8 cellular contexts compared by ENCODE assay signal in genomic region chr19:1592755-1593628, GRCh38. TPM values are rescaled to one million over a fixed set of nuclear protein-coding genes. Genes with fewer than 3 reads are reported as not detected.
A peak's percentile ranks its signal among the peaks of the same experiment; 100 is the strongest.
DNase-seq lines count a peak whose midpoint lies in the region; ATAC-seq, FAIRE-seq and TF ChIP-seq lines count a peak whose summit lies in the region.

Gene MBD3, minus strand, starts transcription at chr19:1592865. Its CDS starts 234 bp downstream, at chr19:1592631.

- peaks cover 37% of the 10 kb centered on the region for H3K79me2 ChIP-seq in mammary epithelial cell (ENCODE audit: insufficient read depth, low read length)

- peaks cover 0 to 7% (median 5%) of the 10 kb centered on the region in 3 donors for H3K36me3 Mint-ChIP-seq in immature natural killer cell

- H3K4me3 Mint-ChIP-seq in immature natural killer cell = peak within 1 kb of the TSS; percentile 91 to 93 (median 92)

- peak within 1 kb of the TSS; percentile 78 to 94 (median 91) for H3K27ac Mint-ChIP-seq in immature natural killer cell

- BruUV-seq in mammary epithelial cell (replicated peaks; lab: Mats Ljungman, UMichigan) = no TSS peak

- CTCF ChIA-PET in A549 (lab: Yijun Ruan, JAX) (interaction anchor here (0.6 to 1.6 kb wide), 6 partner anchors 11 to 203 kb away, joined by 3 to 5 read pairs (median 3); no protein-coding TSS in a partner anchor), mammary epithelial cell (lab: Charles Lee; ENCODE audit: low non-redundant PET) (no interaction called here)

- TF ChIP-seq CTCF in A549 (IDR thresholded peaks at IDR 0.05) (no peak), WERI-Rb-1 (IDR thresholded peaks at IDR 0.05; ENCODE audit: low read depth, low read length) (no peak), mammary epithelial cell (conservative IDR thresholded peaks at IDR 0.05 in 1 of 2, IDR thresholded peaks at IDR 0.05 in 1 of 2; ENCODE audit: extremely low read depth in 1 of 2, insufficient read depth in 1 of 2, low read depth in 1 of 2, low read length in 2 of 2) (no peak)

- WGBS in A549 (ENCODE audit: missing lambda C conversion rate) = 12% methylated on average over 28 of the region's 74 CpGs
- 5% methylated on average over 15 of the region's 74 CpGs for WGBS in mammary epithelial cell (ENCODE audit: low coverage, missing lambda C conversion rate)

- POLR2A ChIA-PET in A549 (lab: Yijun Ruan, JAX) = interaction anchor here (0.5 to 1.9 kb wide), 10 partner anchors 9 to 154 kb away, joined by 3 to 11 read pairs (median 4); partner anchors contain the start of genes TCF3 and UQCR11

- no peaks in the 10 kb centered on the region for H4K20me1 ChIP-seq in mammary epithelial cell (ENCODE audit: insufficient read depth, low read length)

- in situ Hi-C loops in mammary epithelial cell (cut with MboI; ENCODE audit: low sequenced_read_pairs in 2 of 2) = no loop called here

- H3K9me3 ChIP-seq in A549 (no peaks in the 10 kb centered on the region), WERI-Rb-1 (ENCODE audit: severe bottlenecking) (no peaks in the 10 kb centered on the region), mammary epithelial cell (replicated peaks; ENCODE audit: insufficient read depth, low read length) (no peaks in the 10 kb centered on the region)

- no peak for FAIRE-seq in A549 (lab: Jason Lieb, UNC)

- TF ChIP-seq EP300 in A549 (IDR thresholded peaks at IDR 0.05) = no peak

- peak within 1 kb of the TSS; percentile 75 for H2AFZ ChIP-seq in mammary epithelial cell (ENCODE audit: low read depth, low read length)

- no peak for TF ChIP-seq RAD21 in A549 (conservative IDR thresholded peaks at IDR 0.05 in 1 of 2, IDR thresholded peaks at IDR 0.05 in 1 of 2)

- peak; percentile 67 for TF ChIP-seq POLR2A in A549 (IDR thresholded peaks at IDR 0.05; ENCODE audit: low read length)

- H3K4me1 Mint-ChIP-seq in immature natural killer cell = peaks cover 16 to 27% of the 10 kb centered on the region in 2 donors

- H3K36me3 ChIP-seq in WERI-Rb-1 (peaks cover 52% of the 10 kb centered on the region), mammary epithelial cell (ENCODE audit: insufficient read depth, low read length) (peaks cover 7% of the 10 kb centered on the region)

- peak within 1 kb of the TSS; percentile 96 for H3K9ac ChIP-seq in mammary epithelial cell (ENCODE audit: insufficient read depth, low read length)

- ATAC-seq in A549 (peak; percentile 80 to 83), GM18868 (IDR thresholded peaks at IDR 0.05; ENCODE audit: unreplicated experiment) (peak; percentile 67), HG03108 (IDR thresholded peaks at IDR 0.05; ENCODE audit: unreplicated experiment) (peak; percentile 69)

- peak; percentile 80 to 93 for DNase-seq in A549 (ENCODE audit: low read depth in 1 of 2, low spot score in 1 of 2)
- DNase-seq in NCI-H2196 (lab: John Stamatoyannopoulos, UW; ENCODE audit: unreplicated experiment) = peak; percentile 96
- peak; percentile 92 for DNase-seq in WERI-Rb-1
- DNase-seq in mammary epithelial cell = peak; percentile 91
- DNase-seq in immature natural killer cell = peak; percentile 88 to 92 (median 90)
- DNase-seq in smooth muscle cell of the brain vasculature (ENCODE audit: low read depth, low spot score) = peak; percentile 78

- H3K27ac ChIP-seq in A549 (peak within 1 kb of the TSS; percentile 97 to 99), WERI-Rb-1 (peak within 1 kb of the TSS; percentile 100), mammary epithelial cell (ENCODE audit: insufficient read depth, low read depth, low read length) (peak within 1 kb of the TSS; percentile 82)

- H3K4me2 ChIP-seq in A549 (peak within 1 kb of the TSS; percentile 91), mammary epithelial cell (ENCODE audit: insufficient read depth, low read depth, low read length) (peak within 1 kb of the TSS; percentile 96)

- H3K4me3 ChIP-seq in A549 = peak within 1 kb of the TSS; percentile 93
- peak within 1 kb of the TSS; percentile 95 for H3K4me3 ChIP-seq in WERI-Rb-1 (ENCODE audit: low read depth, low read length)
- H3K4me3 ChIP-seq in mammary epithelial cell (replicated peaks in 1 of 3; ENCODE audit: insufficient read depth in 1 of 3, low read depth in 2 of 3, low read length in 3 of 3) = peak within 1 kb of the TSS; percentile 77 to 96 (median 85)

- intact Hi-C loops in mammary epithelial cell (cut with micrococcal nuclease) = no loop called here

- H3K4me1 ChIP-seq in A549 = peaks cover 17% of the 10 kb centered on the region
- peaks cover 30% of the 10 kb centered on the region for H3K4me1 ChIP-seq in mammary epithelial cell (ENCODE audit: insufficient read depth, low read length)

- H3K27me3 ChIP-seq in WERI-Rb-1 (ENCODE audit: insufficient read depth, low read depth, severe bottlenecking) (no peaks in the 10 kb centered on the region), mammary epithelial cell (ENCODE audit: insufficient read depth, low read length) (no peaks in the 10 kb centered on the region)

- peaks cover 6 to 12% (median 6%) of the 10 kb centered on the region in 3 donors for H3K27me3 Mint-ChIP-seq in immature natural killer cell (ENCODE audit: low read depth in 3 of 3)

- H3K9me3 Mint-ChIP-seq in immature natural killer cell = no peaks in the 10 kb centered on the region

- dilution Hi-C loops in mammary epithelial cell (cut with HindIII; ENCODE audit: low sequenced_read_pairs) = no loop called here

TF ChIP-seq in A549, 52 proteins besides CTCF, POLR2A, EP300 and RAD21:
- TF ChIP-seq FOSL2 (IDR thresholded peaks at IDR 0.05) (no peak), FOSL2 (CRISPR knock-in tag; IDR thresholded peaks at IDR 0.05) (no peak), TP53 (CRISPR knock-in tag; IDR thresholded peaks at IDR 0.05) (no peak), PBX3 (IDR thresholded peaks at IDR 0.05) (0 out of 2 replicates have a peak, but pooled peaks have one; percentile 29)

RNA-seq across cellular contexts. Expression of gene MBD3, which starts in this region (rescaled TPM):
- polyA plus RNA-seq in A549 (2011; rRNA removed) (22.7 and 23.3 TPM in 2 replicates), A549 (2017; fragmentation: RNase III; extraction: RNeasy Plus Mini Kit Qiagen cat#74134 plus additional on column Dnase treatment) (35.1 to 41.4 TPM (median 39.2 TPM) in 3 replicates), mammary epithelial cell (42.7 TPM), immature natural killer cell (10 to 100 TPM in 1 of 3 donors, 1 to 10 TPM in 2; 4.8 to 13.8 (median 6.9) TPM)
- polyA plus RNA-seq in A549 (2012; cell fraction: cytosol; rRNA removed) = 50.2 and 74.9 TPM in 2 replicates
- polyA plus RNA-seq in A549 (2012; cell fraction: nucleus; rRNA removed) = 112 and 145 TPM in 2 replicates
- polyA minus RNA-seq in A549 (2011; rRNA and poly(A)+ RNA removed) = 24.3 and 28.8 TPM in 2 replicates
- 10 to 100 TPM; 58.5 to 84.3 TPM for total RNA-seq in mammary epithelial cell
- polyA minus RNA-seq in mammary epithelial cell = 34.8 TPM

Comparison
In these comparisons a context has a peak if more than half of its experiments do, and no peak if none do; other contexts are left out.
1. Peak in every context shown above with its lines: DNase-seq, ATAC-seq, H3K4me3 ChIP-seq and H3K27ac ChIP-seq.